18 cellular contexts compared by ENCODE assay signal in genomic region chr12:104708891-104709290, GRCh38.
DNase-seq lines count a peak whose midpoint lies in the region; ATAC-seq and TF ChIP-seq lines count a peak whose summit lies in the region.
"Had no signal": no experiment of that assay in that cellular context is flagged by ENCODE, and none has a peak within 500 bp of the region (broad histone marks: within the 10 kb centered on the region; RNA-seq: fewer than 3 reads in every experiment).

No MANE protein-coding gene starts in this region.

- no peak overlapping the region for H3K9ac ChIP-seq in neural progenitor cell
- H3K9ac ChIP-seq: BLaER1 treated with 17β-estradiol and CSF1 and Interleukin-3, amounts not matched to agents 10 nM and 100 nM; GM23248 had no signal

- no peak for TF ChIP-seq CTCF in neural progenitor cell (IDR thresholded peaks at IDR 0.05)

- no peak overlapping the region for H2AFZ ChIP-seq in neural progenitor cell (replicated peaks)
- H2AFZ ChIP-seq: GM23248 had no signal

- no peak overlapping the region for H3K4me3 ChIP-seq in H7 (ENCODE audit: insufficient read depth, low read depth, low read length)
- H3K4me3 ChIP-seq in neural progenitor cell, result no peak overlapping the region
- H3K4me3 ChIP-seq: BLaER1 treated with 17β-estradiol and CSF1 and Interleukin-3, amounts not matched to agents 10 nM and 100 nM; GM23248 had no signal

- no peaks in the 10 kb centered on the region for H3K9me3 Mint-ChIP-seq in activated CD8-positive, alpha-beta memory T cell treated with anti-CD3 and anti-CD28 coated beads, Interleukin-2, amount 10 ng/mL, durations not matched to agents 7 days and 5 days (ENCODE audit: low read depth)
- no peaks in the 10 kb centered on the region for H3K9me3 Mint-ChIP-seq in activated T-helper 17 cell treated with anti-CD3 and anti-CD28 coated beads, Interleukin-2, amount 50 U/mL, for 72 hours
- H3K9me3 Mint-ChIP-seq in neural progenitor cell, result no peaks in the 10 kb centered on the region

- H3K9me3 ChIP-seq in neural progenitor cell (ENCODE audit: low read depth), result no peaks in the 10 kb centered on the region
- H3K9me3 ChIP-seq: BLaER1 treated with 17β-estradiol and CSF1 and Interleukin-3, amounts not matched to agents 10 nM and 100 nM had no signal

- H3K36me3 Mint-ChIP-seq in activated CD8-positive, alpha-beta memory T cell treated with anti-CD3 and anti-CD28 coated beads, Interleukin-2, amount 10 ng/mL, durations not matched to agents 7 days and 5 days, result peaks cover 5% of the 10 kb centered on the region
- no peaks in the 10 kb centered on the region for H3K36me3 Mint-ChIP-seq in activated T-helper 17 cell treated with anti-CD3 and anti-CD28 coated beads, Interleukin-2, amount 50 U/mL, for 72 hours (ENCODE audit: low read depth)
- no peaks in the 10 kb centered on the region for H3K36me3 Mint-ChIP-seq in neural progenitor cell

- H3F3A ChIP-seq in neural progenitor cell (ENCODE audit: low read depth), result no peaks in the 10 kb centered on the region

- H3K27ac ChIP-seq in neural progenitor cell (no peak overlapping the region), caudate nucleus (ENCODE audit: low read depth, low read length) (no peak overlapping the region)
- H3K27ac ChIP-seq: GM23248 had no signal

- H3K27ac Mint-ChIP-seq in activated CD8-positive, alpha-beta memory T cell treated with anti-CD3 and anti-CD28 coated beads, Interleukin-2, amount 10 ng/mL, durations not matched to agents 7 days and 5 days, result peak overlapping the region; percentile 1
- peak overlapping the region; percentile 8 for H3K27ac Mint-ChIP-seq in activated T-helper 17 cell treated with anti-CD3 and anti-CD28 coated beads, Interleukin-2, amount 50 U/mL, for 72 hours
- H3K27ac Mint-ChIP-seq in neural progenitor cell, result peak overlapping the region; percentile 37

- peaks cover 13% of the 10 kb centered on the region for H3K4me1 ChIP-seq in neural progenitor cell

- no peaks in the 10 kb centered on the region for H3K36me3 ChIP-seq in H7 (replicated peaks; ENCODE audit: control insufficient read depth, insufficient read depth, low read length)
- no peaks in the 10 kb centered on the region for H3K36me3 ChIP-seq in neural progenitor cell

- H3K4me2 ChIP-seq in neural progenitor cell, result peak overlapping the region; percentile 31

- H3K4me1 Mint-ChIP-seq in activated CD8-positive, alpha-beta memory T cell treated with anti-CD3 and anti-CD28 coated beads, Interleukin-2, amount 10 ng/mL, durations not matched to agents 7 days and 5 days, result peaks cover 18% of the 10 kb centered on the region
- H3K4me1 Mint-ChIP-seq in activated T-helper 17 cell treated with anti-CD3 and anti-CD28 coated beads, Interleukin-2, amount 50 U/mL, for 72 hours, result peaks cover 29% of the 10 kb centered on the region
- peaks cover 47% of the 10 kb centered on the region for H3K4me1 Mint-ChIP-seq in neural progenitor cell

- CTCF ChIA-PET in activated CD8-positive, alpha-beta memory T cell treated with anti-CD3 and anti-CD28 coated beads, Interleukin-2, amount 10 ng/mL, durations not matched to agents 7 days and 5 days (lab: Charles Lee), result interaction anchor here (1.0 kb wide), 1 partner anchor 12 kb away, joined by 3 read pairs; no protein-coding TSS in a partner anchor

- H3K27me3 ChIP-seq in H7 (ENCODE audit: control insufficient read depth, insufficient read depth, low read length) (no peaks in the 10 kb centered on the region), neural progenitor cell (no peaks in the 10 kb centered on the region)
- H3K27me3 ChIP-seq: BLaER1 treated with 17β-estradiol and CSF1 and Interleukin-3, amounts not matched to agents 10 nM and 100 nM had no signal

- H3K4me3 Mint-ChIP-seq in activated CD8-positive, alpha-beta memory T cell treated with anti-CD3 and anti-CD28 coated beads, Interleukin-2, amount 10 ng/mL, durations not matched to agents 7 days and 5 days, result no peak overlapping the region
- H3K4me3 Mint-ChIP-seq in activated T-helper 17 cell treated with anti-CD3 and anti-CD28 coated beads, Interleukin-2, amount 50 U/mL, for 72 hours, result no peak overlapping the region
- H3K4me3 Mint-ChIP-seq in neural progenitor cell, result no peak overlapping the region

- H4K20me1 ChIP-seq in neural progenitor cell (ENCODE audit: low read depth), result peaks cover 21% of the 10 kb centered on the region

- no peak for ATAC-seq in activated CD8-positive, alpha-beta memory T cell treated with anti-CD3 and anti-CD28 coated beads, Interleukin-2, amount 10 ng/mL, durations not matched to agents 7 days and 5 days
- no peak for ATAC-seq in activated T-helper 17 cell treated with anti-CD3 and anti-CD28 coated beads, Interleukin-2, amount 50 U/mL, for 72 hours (replicated peaks)
- ATAC-seq: HepG2, Panc1, Right ventricle myocardium inferior had no signal

- H3K79me2 ChIP-seq in neural progenitor cell (ENCODE audit: low read depth), result no peaks in the 10 kb centered on the region

- H3K27me3 Mint-ChIP-seq in activated CD8-positive, alpha-beta memory T cell treated with anti-CD3 and anti-CD28 coated beads, Interleukin-2, amount 10 ng/mL, durations not matched to agents 7 days and 5 days, result no peaks in the 10 kb centered on the region
- H3K27me3 Mint-ChIP-seq in activated T-helper 17 cell treated with anti-CD3 and anti-CD28 coated beads, Interleukin-2, amount 50 U/mL, for 72 hours, result no peaks in the 10 kb centered on the region
- peaks cover 5% of the 10 kb centered on the region for H3K27me3 Mint-ChIP-seq in neural progenitor cell (ENCODE audit: insufficient read depth, low read depth)

- DNase-seq in activated CD8-positive, alpha-beta memory T cell treated with anti-CD3 and anti-CD28 coated beads, Interleukin-2, amount 10 ng/mL, durations not matched to agents 7 days and 5 days, result no peak
- no peak for DNase-seq in activated CD8-positive, alpha-beta memory T cell treated with anti-CD3 and anti-CD28 coated beads for 24 hours
- peak; percentile 80 for DNase-seq in H7
- DNase-seq in neural progenitor cell (ENCODE audit: low spot score), result peak; percentile 33
- no peak for DNase-seq in NCI-H526 (lab: John Stamatoyannopoulos, UW)
- no peak for DNase-seq in caudate nucleus (lab: John Stamatoyannopoulos, UW)
- DNase-seq in NCI-H226, result no peak
- DNase-seq: GM23248, Kasumi-1, NCI-H1105 treated with DMSO at 0.1 percent for 48 hours, NCI-H187 treated with DMSO at 0.1 percent for 48 hours, NCI-H446 treated with DMSO at 0.1 percent for 48 hours, NCI-H82 had no signal

Comparison
In these comparisons a context has a peak if more than half of its experiments do, and no peak if none do; other contexts are left out.
1. DNase-seq: peak in H7 (single experiment) and neural progenitor cell (single experiment); none in activated CD8-positive, alpha-beta memory T cell treated with anti-CD3 and anti-CD28 coated beads, Interleukin-2, amount 10 ng/mL, durations not matched to agents 7 days and 5 days (single experiment), activated CD8-positive, alpha-beta memory T cell treated with anti-CD3 and anti-CD28 coated beads for 24 hours (single experiment), NCI-H526 (0 of 2), caudate nucleus (0 of 61) and NCI-H226 (single experiment).
2. Peak in every context shown above with its lines, with median percentiles within 50 percentile points of each other: H3K27ac Mint-ChIP-seq.